ENCODE assay signal across 1 cellular context in genomic region chr9:26955222-26955903, GRCh38.
TF ChIP-seq lines count a peak whose summit lies in the region.

No MANE protein-coding gene starts in this region.

TF ChIP-seq in A549, 52 proteins besides CTCF, POLR2A, EP300 and RAD21 (continued from another document):
- TF ChIP-seq RCOR1 (IDR thresholded peaks at IDR 0.05; ENCODE audit: low read depth, low read length) (no peak), HEYL (CRISPR knock-in tag; IDR thresholded peaks at IDR 0.05) (no peak), HOXB5 (CRISPR knock-in tag; IDR thresholded peaks at IDR 0.05) (no peak), HDAC2 (IDR thresholded peaks at IDR 0.05) (no peak), HOXA7 (CRISPR knock-in tag; IDR thresholded peaks at IDR 0.05) (no peak), TFCP2L1 (CRISPR knock-in tag; IDR thresholded peaks at IDR 0.05) (no peak), EHF (CRISPR knock-in tag; IDR thresholded peaks at IDR 0.05) (no peak), CEBPB (IDR thresholded peaks at IDR 0.05) (no peak), CBX2 (IDR thresholded peaks at IDR 0.05; ENCODE audit: borderline replicate concordance, low read depth) (no peak)
